Comparison of ENCODE assay signal across 7 cellular contexts in genomic region chr1:110011527-110012041, GRCh38. TPM values are rescaled to one million over a fixed set of nuclear protein-coding genes. Genes with fewer than 3 reads are reported as not detected.
A peak's percentile ranks its signal among the peaks of the same experiment; 100 is the strongest.
DNase-seq lines count a peak whose midpoint lies in the region; ATAC-seq and TF ChIP-seq lines count a peak whose summit lies in the region.

No MANE protein-coding gene starts in this region.

- 41% methylated on average over 2 of the region's 2 CpGs for WGBS in suprapubic skin

- TF ChIP-seq EP300 in suprapubic skin (IDR thresholded peaks at IDR 0.05): no peak

- TF ChIP-seq POLR2A in suprapubic skin (IDR thresholded peaks at IDR 0.05): no peak

- H3K27me3 Mint-ChIP-seq in immature natural killer cell (ENCODE audit: low read depth in 3 of 3): no peaks in the 10 kb centered on the region

- H3K36me3 Mint-ChIP-seq in immature natural killer cell: peaks cover 24 to 58% (median 30%) of the 10 kb centered on the region in 3 donors

- no peaks in the 10 kb centered on the region for H3K4me1 Mint-ChIP-seq in immature natural killer cell

- peak; percentile 97 for ATAC-seq in GM19023 (IDR thresholded peaks at IDR 0.05; ENCODE audit: unreplicated experiment)
- peak; percentile 93 for ATAC-seq in HG03060 (IDR thresholded peaks at IDR 0.05; ENCODE audit: low read depth, unreplicated experiment)

- H3K9me3 Mint-ChIP-seq in immature natural killer cell: no peaks in the 10 kb centered on the region

- intact Hi-C loops in ascending aorta (cut with DNase I): no loop called here

- peak overlapping the region in 2 of 6 donors; percentile 50 to 61 for H3K27ac Mint-ChIP-seq in immature natural killer cell

- H3K27ac ChIP-seq in ascending aorta (no peak overlapping the region), suprapubic skin (peak overlapping the region; percentile 5)

- H3K27me3 ChIP-seq in ascending aorta: no peaks in the 10 kb centered on the region
- H3K27me3 ChIP-seq in suprapubic skin: no peaks in the 10 kb centered on the region

- TF ChIP-seq CTCF in ascending aorta (IDR thresholded peaks at IDR 0.05) (peak in 2 of 3 experiments; percentile 10 to 25), suprapubic skin (IDR thresholded peaks at IDR 0.05) (peak; percentile 26 to 28)

- H3K4me3 Mint-ChIP-seq in immature natural killer cell: no peak overlapping the region

- H3K4me1 ChIP-seq in ascending aorta: peaks cover 0 to 2% of the 10 kb centered on the region in 2 donors
- H3K4me1 ChIP-seq in suprapubic skin: peaks cover 2% of the 10 kb centered on the region

- no peak overlapping the region for H3K4me3 ChIP-seq in ascending aorta
- no peak overlapping the region for H3K4me3 ChIP-seq in suprapubic skin

- peaks cover 64 to 75% of the 10 kb centered on the region in 2 donors for H3K36me3 ChIP-seq in ascending aorta
- peaks cover 72% of the 10 kb centered on the region for H3K36me3 ChIP-seq in suprapubic skin

- H3K9me3 ChIP-seq in ascending aorta: no peaks in the 10 kb centered on the region
- H3K9me3 ChIP-seq in suprapubic skin: no peaks in the 10 kb centered on the region

- DNase-seq in Daoy (ENCODE audit: low read depth) (peak; percentile 41), NCI-H748 (lab: John Stamatoyannopoulos, UW; ENCODE audit: unreplicated experiment) (peak; percentile 19), ascending aorta (ENCODE audit: low spot score in 2 of 2) (no peak), immature natural killer cell (peak in 2 of 3 donors; percentile 13 to 14), suprapubic skin (ENCODE audit: low spot score in 2 of 2) (no peak)

RNA-seq across cellular contexts. Expression of gene STRIP1, which starts 22.8 kb away (rescaled TPM):
- total RNA-seq in Daoy (2014; rRNA removed; shearing (Covaris generic)): 34.1 and 43.2 TPM in 2 replicates
- 20.0 TPM for total RNA-seq in ascending aorta
- 10 to 100 TPM; 17.7 to 30.4 (median 19.6) TPM for polyA plus RNA-seq in immature natural killer cell
- total RNA-seq in suprapubic skin: 10 to 100 TPM; 43.0 to 71.0 (median 57.6) TPM

RNA-seq across cellular contexts. Expression of gene AHCYL1, which starts 27.0 kb away (rescaled TPM):
- 43.7 and 44.9 TPM in 2 replicates for total RNA-seq in Daoy (2014; rRNA removed; shearing (Covaris generic))
- 49.1 TPM for total RNA-seq in ascending aorta
- 10 to 100 TPM; 30.2 to 75.4 (median 46.4) TPM for polyA plus RNA-seq in immature natural killer cell
- total RNA-seq in suprapubic skin: 10 to 100 TPM; 37.7 to 50.4 (median 48.6) TPM

RNA-seq across cellular contexts. Expression of gene ALX3, which starts 58.9 kb away (rescaled TPM):
- total RNA-seq in Daoy (2014; rRNA removed; shearing (Covaris generic)): not detected in 2 replicates
- total RNA-seq in ascending aorta (not detected), suprapubic skin (under 1 TPM in 2 of 4 donors, not detected in 2; 0.49 to 0.60 TPM)
- not detected for polyA plus RNA-seq in immature natural killer cell

Comparison
In these comparisons a context has a peak if more than half of its experiments do, and no peak if none do; other contexts are left out.
1. DNase-seq: peak in Daoy (single experiment), NCI-H748 (single experiment) and immature natural killer cell (2 of 3); none in ascending aorta (0 of 2) and suprapubic skin (0 of 2).